10 cellular contexts compared by ENCODE assay signal in genomic region chr2:145824384-145824783, GRCh38.
"Had no signal": no experiment of that assay in that cellular context is flagged by ENCODE, and none has a peak within 500 bp of the region (broad histone marks: within the 10 kb centered on the region; RNA-seq: fewer than 3 reads in every experiment).

No MANE protein-coding gene starts in this region.

- H2AFZ ChIP-seq: GM23248 had no signal

- FAIRE-seq: H1, H54 had no signal

- H3K4me3 ChIP-seq: GM23248, HAP-1 had no signal

- H3K9me3 ChIP-seq: HAP-1 had no signal

- H3K36me3 ChIP-seq: HAP-1 had no signal

- H3K9me3 Mint-ChIP-seq: H9, HFFc6 had no signal

- H3K4me3 Mint-ChIP-seq: H9, HFFc6 had no signal

- DNase-seq: GM23248, GOT3, H7, H9, HCEC 1CT, HFFc6 had no signal

- H3K27ac Mint-ChIP-seq: H9, HFFc6 had no signal

- H3K9ac ChIP-seq: GM23248 had no signal

- ATAC-seq: HCT116 had no signal

- H3K27ac ChIP-seq: GM23248 had no signal
